7 cellular contexts compared by ENCODE assay signal in genomic region chr5:146817973-146818372, GRCh38.
"Had no signal": no experiment of that assay in that cellular context is flagged by ENCODE, and none has a peak within 500 bp of the region (broad histone marks: within the 10 kb centered on the region; RNA-seq: fewer than 3 reads in every experiment).

No MANE protein-coding gene starts in this region.

- H3K4me3 ChIP-seq: K562 had no signal

- DNase-seq: IMR-90, KBM-7, KG1 had no signal

- H3K27ac ChIP-seq: HL-60 had no signal

- FAIRE-seq: HepG2, HTR-8/SVneo, K562 had no signal
